In the genomic region with DNA sequence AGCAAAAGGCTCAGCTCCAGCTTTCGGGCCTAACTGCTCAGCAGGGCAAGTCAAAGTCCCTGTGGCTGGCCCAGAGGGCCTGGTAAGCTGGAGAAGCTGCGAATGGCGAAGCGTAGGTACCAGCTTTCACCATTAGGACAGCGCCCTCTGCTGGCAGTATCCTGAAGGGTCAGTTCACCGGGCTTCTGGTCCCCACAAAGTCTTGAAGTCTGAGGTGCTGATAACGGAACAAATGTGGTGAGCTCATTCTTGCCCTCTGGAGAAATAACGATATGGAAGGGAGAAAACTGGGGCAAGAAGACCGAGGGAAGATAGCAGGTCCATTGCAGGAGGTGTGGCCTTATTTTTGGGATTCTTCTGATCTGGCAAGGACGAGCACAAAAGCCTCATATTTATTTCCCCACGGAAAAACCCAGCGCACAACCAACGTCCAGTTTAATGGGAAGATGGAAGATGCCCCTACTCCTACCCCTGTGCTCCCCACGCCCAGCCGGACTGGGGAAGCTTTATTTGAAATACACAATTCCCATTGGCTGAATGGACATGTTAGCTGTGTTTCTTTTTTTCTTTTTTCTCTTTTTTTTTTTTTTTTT, we compare ENCODE assay signal across 8 cellular contexts.
A peak's percentile ranks its signal among the peaks of the same experiment; 100 is the strongest.
DNase-seq lines count a peak whose midpoint lies in the region; ATAC-seq lines count a peak whose summit lies in the region.

No MANE protein-coding gene starts in this region.

- peak; percentile 90 for DNase-seq in activated gamma-delta T cell treated with Interleukin-2 at 50 U/mL for 16 hours
- no peak for DNase-seq in activated gamma-delta T cell (lab: John Stamatoyannopoulos, UW)
- peak; percentile 80 for DNase-seq in NCI-H226
- DNase-seq in activated CD4-positive, CD25-positive, alpha-beta regulatory T cell treated with anti-CD3 and anti-CD28 coated beads, Interleukin-2, amount 50 U/mL, for 72 hours, result peak; percentile 89
- peak; percentile 75 to 87 for DNase-seq in central memory CD8-positive, alpha-beta T cell (ENCODE audit: low spot score in 2 of 2)
- peak; percentile 85 for DNase-seq in kidney glomerular epithelial cell (lab: John Stamatoyannopoulos, UW)
- DNase-seq in stimulated activated CD4-positive, alpha-beta T cell treated with anti-CD3 and anti-CD28 coated beads, Interleukin-2, amount 100 ng/mL, for 24 hours, result peak; percentile 94 to 95

- peaks cover 6% of the 10 kb centered on the region for H3K4me1 Mint-ChIP-seq in central memory CD8-positive, alpha-beta T cell

- H3K27me3 Mint-ChIP-seq in central memory CD8-positive, alpha-beta T cell, result peaks cover 35% of the 10 kb centered on the region

- peak; percentile 71 for ATAC-seq in HG03135 (IDR thresholded peaks at IDR 0.05; ENCODE audit: unreplicated experiment)
- peak; percentile 78 for ATAC-seq in central memory CD8-positive, alpha-beta T cell (replicated peaks; ENCODE audit: extremely low read depth, poor library complexity, severe bottlenecking)

- H3K36me3 Mint-ChIP-seq in central memory CD8-positive, alpha-beta T cell (ENCODE audit: insufficient read depth), result peaks cover 4% of the 10 kb centered on the region

- H3K4me3 Mint-ChIP-seq in central memory CD8-positive, alpha-beta T cell, result no peak overlapping the region

- H3K27ac Mint-ChIP-seq in central memory CD8-positive, alpha-beta T cell (ENCODE audit: low read depth), result no peak overlapping the region

- no peaks in the 10 kb centered on the region for H3K9me3 Mint-ChIP-seq in central memory CD8-positive, alpha-beta T cell
